2 cellular contexts compared by ENCODE assay signal in the genomic region with DNA sequence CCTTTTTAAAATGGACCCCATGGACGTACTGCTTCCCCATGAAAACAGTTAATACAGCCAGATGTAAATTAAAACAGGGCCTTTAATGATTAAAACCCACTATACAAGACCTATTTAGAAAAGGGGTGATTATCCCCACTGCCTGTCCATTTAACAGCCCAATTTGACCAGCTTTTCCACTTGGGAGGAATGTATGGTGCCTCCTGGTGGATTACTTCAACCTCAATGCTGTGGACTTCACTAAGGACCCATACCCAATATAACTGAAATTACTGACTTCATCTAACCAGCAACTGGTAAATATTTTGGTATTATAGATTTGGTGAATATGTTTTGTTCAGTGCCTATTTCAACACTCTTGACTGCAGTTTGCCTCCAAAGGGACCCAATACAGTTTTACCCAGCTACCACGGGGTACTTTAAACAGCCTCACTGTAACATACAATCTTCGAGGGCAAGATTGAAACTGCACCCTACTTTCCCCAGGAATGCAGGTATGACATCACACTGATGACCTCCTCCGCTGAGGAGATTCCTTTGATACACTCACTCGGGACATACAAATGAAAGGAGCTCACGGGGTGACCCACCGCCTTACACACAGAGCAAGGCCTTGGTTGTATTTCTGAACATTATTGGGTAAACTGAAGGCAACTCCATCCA.
A peak's percentile ranks its signal among the peaks of the same experiment; 100 is the strongest.
TF ChIP-seq lines count a peak whose summit lies in the region.

No MANE protein-coding gene starts in this region.

TF ChIP-seq in K562, 482 proteins besides CTCF, POLR2A, EP300 and RAD21 (continues in another document):
- no peak for TF ChIP-seq ZFP30 (CRISPR knock-in tag; IDR thresholded peaks at IDR 0.05; ENCODE audit: borderline replicate concordance)
- TF ChIP-seq, protein P1, sequence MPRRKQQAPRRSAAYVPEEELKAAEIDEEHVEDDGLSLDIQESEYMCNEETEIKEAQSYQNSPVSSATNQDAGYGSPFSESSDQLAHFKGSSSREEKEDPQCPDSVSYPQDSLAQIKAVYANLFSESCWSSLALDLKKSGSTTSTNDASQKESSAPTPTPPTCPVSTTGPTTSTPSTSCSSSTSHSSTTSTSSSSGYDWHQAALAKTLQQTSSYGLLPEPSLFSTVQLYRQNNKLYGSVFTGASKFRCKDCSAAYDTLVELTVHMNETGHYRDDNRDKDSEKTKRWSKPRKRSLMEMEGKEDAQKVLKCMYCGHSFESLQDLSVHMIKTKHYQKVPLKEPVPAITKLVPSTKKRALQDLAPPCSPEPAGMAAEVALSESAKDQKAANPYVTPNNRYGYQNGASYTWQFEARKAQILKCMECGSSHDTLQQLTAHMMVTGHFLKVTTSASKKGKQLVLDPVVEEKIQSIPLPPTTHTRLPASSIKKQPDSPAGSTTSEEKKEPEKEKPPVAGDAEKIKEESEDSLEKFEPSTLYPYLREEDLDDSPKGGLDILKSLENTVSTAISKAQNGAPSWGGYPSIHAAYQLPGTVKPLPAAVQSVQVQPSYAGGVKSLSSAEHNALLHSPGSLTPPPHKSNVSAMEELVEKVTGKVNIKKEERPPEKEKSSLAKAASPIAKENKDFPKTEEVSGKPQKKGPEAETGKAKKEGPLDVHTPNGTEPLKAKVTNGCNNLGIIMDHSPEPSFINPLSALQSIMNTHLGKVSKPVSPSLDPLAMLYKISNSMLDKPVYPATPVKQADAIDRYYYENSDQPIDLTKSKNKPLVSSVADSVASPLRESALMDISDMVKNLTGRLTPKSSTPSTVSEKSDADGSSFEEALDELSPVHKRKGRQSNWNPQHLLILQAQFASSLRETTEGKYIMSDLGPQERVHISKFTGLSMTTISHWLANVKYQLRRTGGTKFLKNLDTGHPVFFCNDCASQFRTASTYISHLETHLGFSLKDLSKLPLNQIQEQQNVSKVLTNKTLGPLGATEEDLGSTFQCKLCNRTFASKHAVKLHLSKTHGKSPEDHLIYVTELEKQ (CRISPR knock-in tag; IDR thresholded peaks at IDR 0.05) = no peak
- no peak for TF ChIP-seq NR2C1 (IDR thresholded peaks at IDR 0.05)
- no peak for TF ChIP-seq NR2C1 (tag; IDR thresholded peaks at IDR 0.05)
- TF ChIP-seq TEAD2 (tag; IDR thresholded peaks at IDR 0.05) = peak; percentile 56; the same call in 1 of the 2 replicates
- TF ChIP-seq ZNF644 (tag; IDR thresholded peaks at IDR 0.05; ENCODE audit: low read depth) = no peak
- TF ChIP-seq ARID1B (IDR thresholded peaks at IDR 0.05) = no peak
- TF ChIP-seq CREB1 (IDR thresholded peaks at IDR 0.05) = 0 out of 2 replicates have a peak, but pooled peaks have one; percentile 41
- no peak for TF ChIP-seq CREB1 (CRISPR knock-in tag; IDR thresholded peaks at IDR 0.05)
- TF ChIP-seq, protein P2, sequence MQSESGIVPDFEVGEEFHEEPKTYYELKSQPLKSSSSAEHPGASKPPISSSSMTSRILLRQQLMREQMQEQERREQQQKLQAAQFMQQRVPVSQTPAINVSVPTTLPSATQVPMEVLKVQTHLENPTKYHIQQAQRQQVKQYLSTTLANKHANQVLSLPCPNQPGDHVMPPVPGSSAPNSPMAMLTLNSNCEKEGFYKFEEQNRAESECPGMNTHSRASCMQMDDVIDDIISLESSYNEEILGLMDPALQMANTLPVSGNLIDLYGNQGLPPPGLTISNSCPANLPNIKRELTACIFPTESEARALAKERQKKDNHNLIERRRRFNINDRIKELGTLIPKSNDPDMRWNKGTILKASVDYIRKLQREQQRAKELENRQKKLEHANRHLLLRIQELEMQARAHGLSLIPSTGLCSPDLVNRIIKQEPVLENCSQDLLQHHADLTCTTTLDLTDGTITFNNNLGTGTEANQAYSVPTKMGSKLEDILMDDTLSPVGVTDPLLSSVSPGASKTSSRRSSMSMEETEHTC (IDR thresholded peaks at IDR 0.05) = no peak
- TF ChIP-seq PPARD (CRISPR knock-in tag; IDR thresholded peaks at IDR 0.05) = no peak
- TF ChIP-seq, protein P3, sequence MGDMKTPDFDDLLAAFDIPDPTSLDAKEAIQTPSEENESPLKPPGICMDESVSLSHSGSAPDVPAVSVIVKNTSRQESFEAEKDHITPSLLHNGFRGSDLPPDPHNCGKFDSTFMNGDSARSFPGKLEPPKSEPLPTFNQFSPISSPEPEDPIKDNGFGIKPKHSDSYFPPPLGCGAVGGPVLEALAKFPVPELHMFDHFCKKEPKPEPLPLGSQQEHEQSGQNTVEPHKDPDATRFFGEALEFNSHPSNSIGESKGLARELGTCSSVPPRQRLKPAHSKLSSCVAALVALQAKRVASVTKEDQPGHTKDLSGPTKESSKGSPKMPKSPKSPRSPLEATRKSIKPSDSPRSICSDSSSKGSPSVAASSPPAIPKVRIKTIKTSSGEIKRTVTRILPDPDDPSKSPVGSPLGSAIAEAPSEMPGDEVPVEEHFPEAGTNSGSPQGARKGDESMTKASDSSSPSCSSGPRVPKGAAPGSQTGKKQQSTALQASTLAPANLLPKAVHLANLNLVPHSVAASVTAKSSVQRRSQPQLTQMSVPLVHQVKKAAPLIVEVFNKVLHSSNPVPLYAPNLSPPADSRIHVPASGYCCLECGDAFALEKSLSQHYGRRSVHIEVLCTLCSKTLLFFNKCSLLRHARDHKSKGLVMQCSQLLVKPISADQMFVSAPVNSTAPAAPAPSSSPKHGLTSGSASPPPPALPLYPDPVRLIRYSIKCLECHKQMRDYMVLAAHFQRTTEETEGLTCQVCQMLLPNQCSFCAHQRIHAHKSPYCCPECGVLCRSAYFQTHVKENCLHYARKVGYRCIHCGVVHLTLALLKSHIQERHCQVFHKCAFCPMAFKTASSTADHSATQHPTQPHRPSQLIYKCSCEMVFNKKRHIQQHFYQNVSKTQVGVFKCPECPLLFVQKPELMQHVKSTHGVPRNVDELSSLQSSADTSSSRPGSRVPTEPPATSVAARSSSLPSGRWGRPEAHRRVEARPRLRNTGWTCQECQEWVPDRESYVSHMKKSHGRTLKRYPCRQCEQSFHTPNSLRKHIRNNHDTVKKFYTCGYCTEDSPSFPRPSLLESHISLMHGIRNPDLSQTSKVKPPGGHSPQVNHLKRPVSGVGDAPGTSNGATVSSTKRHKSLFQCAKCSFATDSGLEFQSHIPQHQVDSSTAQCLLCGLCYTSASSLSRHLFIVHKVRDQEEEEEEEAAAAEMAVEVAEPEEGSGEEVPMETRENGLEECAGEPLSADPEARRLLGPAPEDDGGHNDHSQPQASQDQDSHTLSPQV (IDR thresholded peaks at IDR 0.05) = 0 out of 2 replicates have a peak, but pooled peaks have one; percentile 47
- no peak for TF ChIP-seq PHB (CRISPR knock-in tag; IDR thresholded peaks at IDR 0.05)
- TF ChIP-seq, protein P4, sequence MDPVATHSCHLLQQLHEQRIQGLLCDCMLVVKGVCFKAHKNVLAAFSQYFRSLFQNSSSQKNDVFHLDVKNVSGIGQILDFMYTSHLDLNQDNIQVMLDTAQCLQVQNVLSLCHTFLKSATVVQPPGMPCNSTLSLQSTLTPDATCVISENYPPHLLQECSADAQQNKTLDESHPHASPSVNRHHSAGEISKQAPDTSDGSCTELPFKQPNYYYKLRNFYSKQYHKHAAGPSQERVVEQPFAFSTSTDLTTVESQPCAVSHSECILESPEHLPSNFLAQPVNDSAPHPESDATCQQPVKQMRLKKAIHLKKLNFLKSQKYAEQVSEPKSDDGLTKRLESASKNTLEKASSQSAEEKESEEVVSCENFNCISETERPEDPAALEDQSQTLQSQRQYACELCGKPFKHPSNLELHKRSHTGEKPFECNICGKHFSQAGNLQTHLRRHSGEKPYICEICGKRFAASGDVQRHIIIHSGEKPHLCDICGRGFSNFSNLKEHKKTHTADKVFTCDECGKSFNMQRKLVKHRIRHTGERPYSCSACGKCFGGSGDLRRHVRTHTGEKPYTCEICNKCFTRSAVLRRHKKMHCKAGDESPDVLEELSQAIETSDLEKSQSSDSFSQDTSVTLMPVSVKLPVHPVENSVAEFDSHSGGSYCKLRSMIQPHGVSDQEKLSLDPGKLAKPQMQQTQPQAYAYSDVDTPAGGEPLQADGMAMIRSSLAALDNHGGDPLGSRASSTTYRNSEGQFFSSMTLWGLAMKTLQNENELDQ (CRISPR knock-in tag; IDR thresholded peaks at IDR 0.05; ENCODE audit: borderline replicate concordance) = no peak
- no peak for TF ChIP-seq ZNF699 (CRISPR knock-in tag; IDR thresholded peaks at IDR 0.05; ENCODE audit: insufficient replicate concordance)

TF ChIP-seq in SK-N-SH treated with all-trans-retinoic acid at 6 μM for 48 hours, 23 proteins besides CTCF, POLR2A, EP300 and RAD21:
- TF ChIP-seq ZNF565 (CRISPR knock-in tag; conservative IDR thresholded peaks at IDR 0.05; ENCODE audit: low read depth) (no peak), RARB (CRISPR knock-in tag; IDR thresholded peaks at IDR 0.05) (no peak), SNAI2 (CRISPR knock-in tag; IDR thresholded peaks at IDR 0.05) (no peak), GLIS3 (CRISPR knock-in tag; IDR thresholded peaks at IDR 0.05) (no peak), ZFP30 (CRISPR knock-in tag; IDR thresholded peaks at IDR 0.05) (no peak), TCF4 (CRISPR knock-in tag; IDR thresholded peaks at IDR 0.05; ENCODE audit: borderline replicate concordance) (no peak), OSR1 (CRISPR knock-in tag; IDR thresholded peaks at IDR 0.05) (no peak), ZNF70 (CRISPR knock-in tag; IDR thresholded peaks at IDR 0.05) (no peak), ISL1 (CRISPR knock-in tag; IDR thresholded peaks at IDR 0.05) (no peak), ZFP3 (CRISPR knock-in tag; IDR thresholded peaks at IDR 0.05) (no peak), TOX (CRISPR knock-in tag; IDR thresholded peaks at IDR 0.05; ENCODE audit: borderline replicate concordance) (no peak), ARNTL (CRISPR knock-in tag; IDR thresholded peaks at IDR 0.05; ENCODE audit: borderline replicate concordance, low read depth) (no peak), CSDC2 (CRISPR knock-in tag; IDR thresholded peaks at IDR 0.05) (no peak), ESRRG (CRISPR knock-in tag; IDR thresholded peaks at IDR 0.05) (no peak)
- TF ChIP-seq, protein P5, sequence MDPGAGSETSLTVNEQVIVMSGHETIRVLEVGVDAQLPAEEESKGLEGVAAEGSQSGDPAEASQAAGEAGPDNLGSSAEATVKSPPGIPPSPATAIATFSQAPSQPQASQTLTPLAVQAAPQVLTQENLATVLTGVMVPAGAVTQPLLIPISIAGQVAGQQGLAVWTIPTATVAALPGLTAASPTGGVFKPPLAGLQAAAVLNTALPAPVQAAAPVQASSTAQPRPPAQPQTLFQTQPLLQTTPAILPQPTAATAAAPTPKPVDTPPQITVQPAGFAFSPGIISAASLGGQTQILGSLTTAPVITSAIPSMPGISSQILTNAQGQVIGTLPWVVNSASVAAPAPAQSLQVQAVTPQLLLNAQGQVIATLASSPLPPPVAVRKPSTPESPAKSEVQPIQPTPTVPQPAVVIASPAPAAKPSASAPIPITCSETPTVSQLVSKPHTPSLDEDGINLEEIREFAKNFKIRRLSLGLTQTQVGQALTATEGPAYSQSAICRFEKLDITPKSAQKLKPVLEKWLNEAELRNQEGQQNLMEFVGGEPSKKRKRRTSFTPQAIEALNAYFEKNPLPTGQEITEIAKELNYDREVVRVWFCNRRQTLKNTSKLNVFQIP (CRISPR knock-in tag; IDR thresholded peaks at IDR 0.05; ENCODE audit: borderline replicate concordance, low read depth) = no peak
- TF ChIP-seq, protein P6, sequence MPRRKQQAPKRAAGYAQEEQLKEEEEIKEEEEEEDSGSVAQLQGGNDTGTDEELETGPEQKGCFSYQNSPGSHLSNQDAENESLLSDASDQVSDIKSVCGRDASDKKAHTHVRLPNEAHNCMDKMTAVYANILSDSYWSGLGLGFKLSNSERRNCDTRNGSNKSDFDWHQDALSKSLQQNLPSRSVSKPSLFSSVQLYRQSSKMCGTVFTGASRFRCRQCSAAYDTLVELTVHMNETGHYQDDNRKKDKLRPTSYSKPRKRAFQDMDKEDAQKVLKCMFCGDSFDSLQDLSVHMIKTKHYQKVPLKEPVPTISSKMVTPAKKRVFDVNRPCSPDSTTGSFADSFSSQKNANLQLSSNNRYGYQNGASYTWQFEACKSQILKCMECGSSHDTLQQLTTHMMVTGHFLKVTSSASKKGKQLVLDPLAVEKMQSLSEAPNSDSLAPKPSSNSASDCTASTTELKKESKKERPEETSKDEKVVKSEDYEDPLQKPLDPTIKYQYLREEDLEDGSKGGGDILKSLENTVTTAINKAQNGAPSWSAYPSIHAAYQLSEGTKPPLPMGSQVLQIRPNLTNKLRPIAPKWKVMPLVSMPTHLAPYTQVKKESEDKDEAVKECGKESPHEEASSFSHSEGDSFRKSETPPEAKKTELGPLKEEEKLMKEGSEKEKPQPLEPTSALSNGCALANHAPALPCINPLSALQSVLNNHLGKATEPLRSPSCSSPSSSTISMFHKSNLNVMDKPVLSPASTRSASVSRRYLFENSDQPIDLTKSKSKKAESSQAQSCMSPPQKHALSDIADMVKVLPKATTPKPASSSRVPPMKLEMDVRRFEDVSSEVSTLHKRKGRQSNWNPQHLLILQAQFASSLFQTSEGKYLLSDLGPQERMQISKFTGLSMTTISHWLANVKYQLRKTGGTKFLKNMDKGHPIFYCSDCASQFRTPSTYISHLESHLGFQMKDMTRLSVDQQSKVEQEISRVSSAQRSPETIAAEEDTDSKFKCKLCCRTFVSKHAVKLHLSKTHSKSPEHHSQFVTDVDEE (CRISPR knock-in tag; IDR thresholded peaks at IDR 0.05) = no peak
- TF ChIP-seq, protein P7, sequence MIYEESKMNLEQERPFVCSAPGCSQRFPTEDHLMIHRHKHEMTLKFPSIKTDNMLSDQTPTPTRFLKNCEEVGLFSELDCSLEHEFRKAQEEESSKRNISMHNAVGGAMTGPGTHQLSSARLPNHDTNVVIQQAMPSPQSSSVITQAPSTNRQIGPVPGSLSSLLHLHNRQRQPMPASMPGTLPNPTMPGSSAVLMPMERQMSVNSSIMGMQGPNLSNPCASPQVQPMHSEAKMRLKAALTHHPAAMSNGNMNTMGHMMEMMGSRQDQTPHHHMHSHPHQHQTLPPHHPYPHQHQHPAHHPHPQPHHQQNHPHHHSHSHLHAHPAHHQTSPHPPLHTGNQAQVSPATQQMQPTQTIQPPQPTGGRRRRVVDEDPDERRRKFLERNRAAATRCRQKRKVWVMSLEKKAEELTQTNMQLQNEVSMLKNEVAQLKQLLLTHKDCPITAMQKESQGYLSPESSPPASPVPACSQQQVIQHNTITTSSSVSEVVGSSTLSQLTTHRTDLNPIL (CRISPR knock-in tag; IDR thresholded peaks at IDR 0.05; ENCODE audit: low read depth) = no peak
